ENCODE assay signal across 1 cellular context in genomic region chr4:102452854-102453253, GRCh38.
TF ChIP-seq lines count a peak whose summit lies in the region.

No MANE protein-coding gene starts in this region.

TF ChIP-seq in K562, 482 proteins besides CTCF, POLR2A, EP300 and RAD21:
- TF ChIP-seq ZNF316 (IDR thresholded peaks at IDR 0.05) = peak; percentile 49
- 0 out of 2 replicates have a peak, but pooled peaks have one; percentile 7 for TF ChIP-seq MAFK (IDR thresholded peaks at IDR 0.05; ENCODE audit: low read length)
- TF ChIP-seq ZHX1 (conservative IDR thresholded peaks at IDR 0.05; ENCODE audit: low read length) = no peak
